25 cellular contexts compared by ENCODE assay signal in the genomic region with DNA sequence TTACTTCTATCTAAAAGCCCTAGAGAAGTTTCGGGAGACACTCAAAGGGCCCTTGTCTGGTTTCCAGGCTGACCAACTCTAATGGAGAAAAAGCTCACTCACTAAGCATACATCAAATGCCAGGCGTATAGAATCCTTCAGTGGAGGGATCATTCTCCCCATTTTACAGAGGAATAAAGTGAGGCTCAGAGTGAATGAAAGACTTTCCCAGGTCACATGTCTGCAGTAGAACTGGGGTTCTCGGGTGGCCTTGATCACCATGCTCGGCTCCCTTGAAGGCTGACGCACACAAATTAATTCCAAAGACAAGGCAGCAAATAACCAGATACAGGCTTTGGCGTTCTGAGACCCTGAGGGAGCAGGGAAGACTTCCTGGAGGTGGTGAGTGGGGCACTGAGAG.
"Had no signal": no experiment of that assay in that cellular context is flagged by ENCODE, and none has a peak within 500 bp of the region (broad histone marks: within the 10 kb centered on the region; RNA-seq: fewer than 3 reads in every experiment).

No MANE protein-coding gene starts in this region.

- ATAC-seq: gastroesophageal sphincter, left cardiac atrium had no signal

- H3K4me3 Mint-ChIP-seq: memory B cell had no signal

- DNase-seq: cortex of kidney; dorsolateral prefrontal cortex; effector CD8-positive, alpha-beta T cell; esophagus squamous epithelium; foreskin fibroblast; head of caudate nucleus; left cardiac atrium; left ventricle myocardium inferior; midbrain; naive B cell; nucleus accumbens; ovary; small intestine; stimulated activated CD4-positive, alpha-beta T cell treated with anti-CD3 and anti-CD28 coated beads, Interleukin-12 subunit alpha, Interleukin-12 subunit beta, amount 100 ng/mL, for 4 hours; stimulated activated naive CD4-positive, alpha-beta T cell; stomach; substantia nigra; transverse colon had no signal

- H3K4me3 ChIP-seq: gastroesophageal sphincter, hepatocyte, ovary had no signal

- H3K9me3 ChIP-seq: esophagus squamous epithelium, gastroesophageal sphincter, left ventricle myocardium inferior, lower lobe of right lung, ovary, right atrium auricular region, stomach, thoracic aorta, transverse colon had no signal

- H3K36me3 Mint-ChIP-seq: memory B cell, naive B cell had no signal

- H3K27ac ChIP-seq: dorsolateral prefrontal cortex, esophagus squamous epithelium, gastroesophageal sphincter, hepatocyte, left ventricle myocardium inferior, lower lobe of right lung, ovary, right atrium auricular region, stomach, thoracic aorta, transverse colon had no signal

- H3K36me3 ChIP-seq: esophagus squamous epithelium, gastroesophageal sphincter, left ventricle myocardium inferior, lower lobe of right lung, ovary, right atrium auricular region, stomach, thoracic aorta, transverse colon had no signal

- H3K27me3 ChIP-seq: ovary had no signal

- H3K4me1 ChIP-seq: lower lobe of right lung had no signal

- H3K9me3 Mint-ChIP-seq: memory B cell, naive B cell had no signal

- H3K4me1 Mint-ChIP-seq: memory B cell had no signal

- H3K27ac Mint-ChIP-seq: memory B cell had no signal

- H3K79me2 ChIP-seq: hepatocyte had no signal

- FAIRE-seq: kidney, small intestine had no signal
